Comparison of ENCODE assay signal across 20 cellular contexts in genomic region chr10:64458341-64458740, GRCh38.
"Had no signal": no experiment of that assay in that cellular context is flagged by ENCODE, and none has a peak within 500 bp of the region (broad histone marks: within the 10 kb centered on the region; RNA-seq: fewer than 3 reads in every experiment).

No MANE protein-coding gene starts in this region.

- DNase-seq: hypothalamus; immature natural killer cell; kidney; left ventricle myocardium inferior; midbrain; mucosa of descending colon; naive thymus-derived CD4-positive, alpha-beta T cell; ovary; right cardiac atrium; sigmoid colon; small intestine; spleen; stimulated activated CD4-positive, alpha-beta T cell treated with anti-CD3 and anti-CD28 coated beads, Interleukin-4, amount 100 ng/mL, for 24 hours; stimulated activated naive CD4-positive, alpha-beta T cell; tibial artery; trophoblast cell; upper lobe of right lung had no signal

- H3K4me3 ChIP-seq: left ventricle myocardium inferior, lung, mucosa of descending colon, ovary, sigmoid colon, spleen, suprapubic skin, thoracic aorta, tibial artery, upper lobe of right lung had no signal

- H3K36me3 ChIP-seq: left ventricle myocardium inferior, ovary, sigmoid colon, spleen, suprapubic skin, thoracic aorta, tibial artery, upper lobe of right lung had no signal

- H3K27ac ChIP-seq: left ventricle myocardium inferior, ovary, sigmoid colon, spleen, suprapubic skin, thoracic aorta, tibial artery, upper lobe of right lung had no signal

- H3K27me3 ChIP-seq: ovary, sigmoid colon, spleen, suprapubic skin, tibial artery, upper lobe of right lung had no signal

- H3K4me1 ChIP-seq: left ventricle myocardium inferior, sigmoid colon, spleen, suprapubic skin, tibial artery, upper lobe of right lung had no signal

- H3K9me3 ChIP-seq: mucosa of descending colon, ovary, thoracic aorta, tibial artery, upper lobe of right lung had no signal
